Comparison of ENCODE assay signal across 9 cellular contexts in genomic region chr22:19983701-19984100, GRCh38. TPM values are rescaled to one million over a fixed set of nuclear protein-coding genes. Genes with fewer than 3 reads are reported as not detected.
DNase-seq lines count a peak whose midpoint lies in the region; ATAC-seq and TF ChIP-seq lines count a peak whose summit lies in the region.
"Had no signal": no experiment of that assay in that cellular context is flagged by ENCODE, and none has a peak within 500 bp of the region (broad histone marks: within the 10 kb centered on the region; RNA-seq: fewer than 3 reads in every experiment).

No MANE protein-coding gene starts in this region.

- H3K9ac ChIP-seq in SK-N-SH, result peak overlapping the region; percentile 62

- H3K9me2 ChIP-seq in SK-N-SH, result no peaks in the 10 kb centered on the region

- POLR2A ChIA-PET in SK-N-SH (lab: Yijun Ruan, JAX), result interaction anchor here (1.1 to 1.7 kb wide), 3 partner anchors 12 to 30 kb away, joined by 3 to 5 read pairs (median 5); no protein-coding TSS in a partner anchor

- H3K27me3 ChIP-seq in SK-N-SH (ENCODE audit: insufficient read depth) (no peaks in the 10 kb centered on the region), right atrium auricular region (no peaks in the 10 kb centered on the region), tibial artery (no peaks in the 10 kb centered on the region)
- H3K27me3 ChIP-seq: transverse colon had no signal

- H3K4me3 ChIP-seq in SK-N-SH (ENCODE audit: low read depth in 2 of 2, low read length in 1 of 2) (no peak overlapping the region), right atrium auricular region (no peak overlapping the region), tibial artery (peak overlapping the region in 1 of 2 donors; percentile 95)
- H3K4me3 ChIP-seq: GM23338, transverse colon had no signal

- 33% methylated on average over 2 of the region's 4 CpGs for WGBS in SK-N-SH (ENCODE audit: low lambda C conversion rate)

- H3K4me2 ChIP-seq in SK-N-SH, result peak overlapping the region; percentile 100
- H3K4me2 ChIP-seq: GM23338 had no signal

- TF ChIP-seq RAD21 in SK-N-SH (IDR thresholded peaks at IDR 0.05; ENCODE audit: low read length), result no peak

- H3F3A ChIP-seq in SK-N-SH (replicated peaks; ENCODE audit: insufficient read depth), result no peaks in the 10 kb centered on the region

- CTCF ChIA-PET in SK-N-SH (lab: Yijun Ruan, JAX), result interaction anchor here (0.7 to 16.4 kb wide), 5 partner anchors 10 to 28 kb away, joined by 3 to 224 read pairs (median 6); no protein-coding TSS in a partner anchor

- H3K4me1 ChIP-seq in SK-N-SH (ENCODE audit: control insufficient read depth in 1 of 2, insufficient read depth in 2 of 2, low read depth in 1 of 2, low read length in 1 of 2) (peaks cover 17 to 43% of the 10 kb centered on the region in 2 experiments; a peak in 3 of 4 replicates), right atrium auricular region (peaks cover 0 to 49% of the 10 kb centered on the region in 2 donors), tibial artery (peaks cover 8 to 61% (median 54%) of the 10 kb centered on the region in 4 donors)

- peaks cover 0 to 28% of the 10 kb centered on the region in 2 experiments for H3K36me3 ChIP-seq in SK-N-SH (replicated peaks in 1 of 2; ENCODE audit: control insufficient read depth in 1 of 2, insufficient read depth in 2 of 2, low read length in 1 of 2)
- H3K36me3 ChIP-seq in right atrium auricular region, result peaks cover 29% of the 10 kb centered on the region
- H3K36me3 ChIP-seq in tibial artery, result peaks cover 6 to 33% (median 32%) of the 10 kb centered on the region in 3 donors
- H3K36me3 ChIP-seq: transverse colon had no signal

- H3K9me3 ChIP-seq in SK-N-SH (no peaks in the 10 kb centered on the region), right atrium auricular region (no peaks in the 10 kb centered on the region), tibial artery (no peaks in the 10 kb centered on the region)
- H3K9me3 ChIP-seq: transverse colon had no signal

- intact Hi-C loops in tibial artery (cut with DNase I; ENCODE audit: low total_unique reads), result no loop called here

- ATAC-seq in SK-N-SH treated with all-trans-retinoic acid at 6 μM for 48 hours (no peak), HG02623 (IDR thresholded peaks at IDR 0.05; ENCODE audit: unreplicated experiment) (no peak)
- ATAC-seq: GM23338 had no signal

- peaks cover 14% of the 10 kb centered on the region; the same call in 1 of the 2 replicates for H3K79me2 ChIP-seq in SK-N-SH (ENCODE audit: insufficient read depth)

- H4K20me1 ChIP-seq in SK-N-SH (ENCODE audit: insufficient read depth), result peaks cover 20% of the 10 kb centered on the region

- no peak for TF ChIP-seq EP300 in SK-N-SH (IDR thresholded peaks at IDR 0.05; ENCODE audit: borderline replicate concordance in 1 of 2, low read depth in 1 of 2, low read length in 1 of 2)

- no peak for TF ChIP-seq CTCF in SK-N-SH (IDR thresholded peaks at IDR 0.05)
- TF ChIP-seq CTCF in right atrium auricular region (IDR thresholded peaks at IDR 0.05), result no peak
- TF ChIP-seq CTCF in tibial artery (IDR thresholded peaks at IDR 0.05), result no peak

- DNase-seq in SK-N-SH (no peak), right atrium auricular region (ENCODE audit: low spot score) (no peak), tibial artery (peak in 1 of 2 donors; percentile 72), inferior parietal cortex (ENCODE audit: extremely low spot score) (no peak)
- DNase-seq: retina, transverse colon had no signal

- H3K27ac ChIP-seq in SK-N-SH (ENCODE audit: low read depth in 2 of 2, low read length in 1 of 2) (peak overlapping the region; percentile 34 to 40; a peak in 2 of 4 replicates), right atrium auricular region (peak overlapping the region; percentile 76 to 97), tibial artery (peak overlapping the region; percentile 97 to 98)

- no peak overlapping the region for H2AFZ ChIP-seq in SK-N-SH (ENCODE audit: low read depth)
- H2AFZ ChIP-seq: GM23338 had no signal

TF ChIP-seq in SK-N-SH, 30 proteins besides CTCF, POLR2A, EP300 and RAD21:
- TF ChIP-seq MAX (IDR thresholded peaks at IDR 0.05; ENCODE audit: low read depth), result no peak
- TF ChIP-seq NFIC (IDR thresholded peaks at IDR 0.05; ENCODE audit: borderline replicate concordance), result peak; percentile 65

TF ChIP-seq in SK-N-SH treated with all-trans-retinoic acid at 6 μM for 48 hours, 23 proteins besides CTCF, POLR2A, EP300 and RAD21 (continues in another document):
- no peak for TF ChIP-seq ISL1 (CRISPR knock-in tag; IDR thresholded peaks at IDR 0.05)
- TF ChIP-seq, protein P1, sequence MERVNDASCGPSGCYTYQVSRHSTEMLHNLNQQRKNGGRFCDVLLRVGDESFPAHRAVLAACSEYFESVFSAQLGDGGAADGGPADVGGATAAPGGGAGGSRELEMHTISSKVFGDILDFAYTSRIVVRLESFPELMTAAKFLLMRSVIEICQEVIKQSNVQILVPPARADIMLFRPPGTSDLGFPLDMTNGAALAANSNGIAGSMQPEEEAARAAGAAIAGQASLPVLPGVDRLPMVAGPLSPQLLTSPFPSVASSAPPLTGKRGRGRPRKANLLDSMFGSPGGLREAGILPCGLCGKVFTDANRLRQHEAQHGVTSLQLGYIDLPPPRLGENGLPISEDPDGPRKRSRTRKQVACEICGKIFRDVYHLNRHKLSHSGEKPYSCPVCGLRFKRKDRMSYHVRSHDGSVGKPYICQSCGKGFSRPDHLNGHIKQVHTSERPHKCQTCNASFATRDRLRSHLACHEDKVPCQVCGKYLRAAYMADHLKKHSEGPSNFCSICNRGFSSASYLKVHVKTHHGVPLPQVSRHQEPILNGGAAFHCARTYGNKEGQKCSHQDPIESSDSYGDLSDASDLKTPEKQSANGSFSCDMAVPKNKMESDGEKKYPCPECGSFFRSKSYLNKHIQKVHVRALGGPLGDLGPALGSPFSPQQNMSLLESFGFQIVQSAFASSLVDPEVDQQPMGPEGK (CRISPR knock-in tag; IDR thresholded peaks at IDR 0.05; ENCODE audit: borderline replicate concordance), result no peak
- TF ChIP-seq TOX (CRISPR knock-in tag; IDR thresholded peaks at IDR 0.05; ENCODE audit: borderline replicate concordance), result no peak
- TF ChIP-seq ZFP3 (CRISPR knock-in tag; IDR thresholded peaks at IDR 0.05), result no peak
- no peak for TF ChIP-seq GLIS3 (CRISPR knock-in tag; IDR thresholded peaks at IDR 0.05)
- TF ChIP-seq PPARA (CRISPR knock-in tag; IDR thresholded peaks at IDR 0.05; ENCODE audit: borderline replicate concordance), result no peak
- TF ChIP-seq ARNTL (CRISPR knock-in tag; IDR thresholded peaks at IDR 0.05; ENCODE audit: borderline replicate concordance, low read depth), result no peak
- TF ChIP-seq, protein P2, sequence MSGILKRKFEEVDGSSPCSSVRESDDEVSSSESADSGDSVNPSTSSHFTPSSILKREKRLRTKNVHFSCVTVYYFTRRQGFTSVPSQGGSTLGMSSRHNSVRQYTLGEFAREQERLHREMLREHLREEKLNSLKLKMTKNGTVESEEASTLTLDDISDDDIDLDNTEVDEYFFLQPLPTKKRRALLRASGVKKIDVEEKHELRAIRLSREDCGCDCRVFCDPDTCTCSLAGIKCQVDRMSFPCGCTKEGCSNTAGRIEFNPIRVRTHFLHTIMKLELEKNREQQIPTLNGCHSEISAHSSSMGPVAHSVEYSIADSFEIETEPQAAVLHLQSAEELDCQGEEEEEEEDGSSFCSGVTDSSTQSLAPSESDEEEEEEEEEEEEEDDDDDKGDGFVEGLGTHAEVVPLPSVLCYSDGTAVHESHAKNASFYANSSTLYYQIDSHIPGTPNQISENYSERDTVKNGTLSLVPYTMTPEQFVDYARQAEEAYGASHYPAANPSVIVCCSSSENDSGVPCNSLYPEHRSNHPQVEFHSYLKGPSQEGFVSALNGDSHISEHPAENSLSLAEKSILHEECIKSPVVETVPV (CRISPR knock-in tag; IDR thresholded peaks at IDR 0.05), result no peak
- no peak for TF ChIP-seq ZNF70 (CRISPR knock-in tag; IDR thresholded peaks at IDR 0.05)
- TF ChIP-seq, protein P3, sequence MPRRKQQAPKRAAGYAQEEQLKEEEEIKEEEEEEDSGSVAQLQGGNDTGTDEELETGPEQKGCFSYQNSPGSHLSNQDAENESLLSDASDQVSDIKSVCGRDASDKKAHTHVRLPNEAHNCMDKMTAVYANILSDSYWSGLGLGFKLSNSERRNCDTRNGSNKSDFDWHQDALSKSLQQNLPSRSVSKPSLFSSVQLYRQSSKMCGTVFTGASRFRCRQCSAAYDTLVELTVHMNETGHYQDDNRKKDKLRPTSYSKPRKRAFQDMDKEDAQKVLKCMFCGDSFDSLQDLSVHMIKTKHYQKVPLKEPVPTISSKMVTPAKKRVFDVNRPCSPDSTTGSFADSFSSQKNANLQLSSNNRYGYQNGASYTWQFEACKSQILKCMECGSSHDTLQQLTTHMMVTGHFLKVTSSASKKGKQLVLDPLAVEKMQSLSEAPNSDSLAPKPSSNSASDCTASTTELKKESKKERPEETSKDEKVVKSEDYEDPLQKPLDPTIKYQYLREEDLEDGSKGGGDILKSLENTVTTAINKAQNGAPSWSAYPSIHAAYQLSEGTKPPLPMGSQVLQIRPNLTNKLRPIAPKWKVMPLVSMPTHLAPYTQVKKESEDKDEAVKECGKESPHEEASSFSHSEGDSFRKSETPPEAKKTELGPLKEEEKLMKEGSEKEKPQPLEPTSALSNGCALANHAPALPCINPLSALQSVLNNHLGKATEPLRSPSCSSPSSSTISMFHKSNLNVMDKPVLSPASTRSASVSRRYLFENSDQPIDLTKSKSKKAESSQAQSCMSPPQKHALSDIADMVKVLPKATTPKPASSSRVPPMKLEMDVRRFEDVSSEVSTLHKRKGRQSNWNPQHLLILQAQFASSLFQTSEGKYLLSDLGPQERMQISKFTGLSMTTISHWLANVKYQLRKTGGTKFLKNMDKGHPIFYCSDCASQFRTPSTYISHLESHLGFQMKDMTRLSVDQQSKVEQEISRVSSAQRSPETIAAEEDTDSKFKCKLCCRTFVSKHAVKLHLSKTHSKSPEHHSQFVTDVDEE (CRISPR knock-in tag; IDR thresholded peaks at IDR 0.05), result no peak

RNA-seq across cellular contexts. Expression of gene ARVCF, which starts 32.9 kb away (rescaled TPM):
- 27.4 and 33.0 TPM in 2 replicates for polyA plus RNA-seq in SK-N-SH (2012; rRNA removed)
- polyA plus RNA-seq in SK-N-SH (2012; cell fraction: cytosol; rRNA removed), result 8.7 and 26.7 TPM in 2 replicates
- polyA plus RNA-seq in SK-N-SH (2012; cell fraction: nucleus; rRNA removed), result 105 and 141 TPM in 2 replicates
- total RNA-seq in right atrium auricular region, result 10 to 100 TPM; 16.7 to 35.8 TPM

RNA-seq across cellular contexts. Expression of gene TANGO2, which starts 37.2 kb away (rescaled TPM):
- polyA plus RNA-seq in SK-N-SH (2012; rRNA removed), result 20.7 and 25.5 TPM in 2 replicates
- polyA plus RNA-seq in SK-N-SH (2012; cell fraction: cytosol; rRNA removed), result 10.1 and 15.9 TPM in 2 replicates
- polyA plus RNA-seq in SK-N-SH (2012; cell fraction: nucleus; rRNA removed), result 28.8 and 32.7 TPM in 2 replicates
- 100 to 1,000 TPM in 1 of 2 donors, 10 to 100 TPM in 1; 95.2 to 101 TPM for total RNA-seq in right atrium auricular region

RNA-seq across cellular contexts. Expression of gene TXNRD2, which starts 42.1 kb away (rescaled TPM):
- 33.5 and 34.7 TPM in 2 replicates for polyA plus RNA-seq in SK-N-SH (2012; rRNA removed)
- 16.1 and 21.5 TPM in 2 replicates for polyA plus RNA-seq in SK-N-SH (2012; cell fraction: cytosol; rRNA removed)
- polyA plus RNA-seq in SK-N-SH (2012; cell fraction: nucleus; rRNA removed), result 59.6 and 61.9 TPM in 2 replicates
- total RNA-seq in right atrium auricular region, result 10 to 100 TPM; 16.2 to 18.4 TPM

RNA-seq across cellular contexts. Expression of gene COMT, which starts 42.1 kb away (rescaled TPM):
- 205 and 343 TPM in 2 replicates for polyA plus RNA-seq in SK-N-SH (2012; rRNA removed)
- 170 and 298 TPM in 2 replicates for polyA plus RNA-seq in SK-N-SH (2012; cell fraction: cytosol; rRNA removed)
- polyA plus RNA-seq in SK-N-SH (2012; cell fraction: nucleus; rRNA removed), result 209 and 222 TPM in 2 replicates
- 100 to 1,000 TPM; 142 to 195 TPM for total RNA-seq in right atrium auricular region

Comparison
In these comparisons a context has a peak if more than half of its experiments do, and no peak if none do; other contexts are left out.
1. H3K27ac ChIP-seq: peak in every context shown above with its lines; median percentile 98 in tibial artery; 86 in right atrium auricular region; 37 in SK-N-SH.